Comparison of ENCODE assay signal across 3 cellular contexts in the genomic region with DNA sequence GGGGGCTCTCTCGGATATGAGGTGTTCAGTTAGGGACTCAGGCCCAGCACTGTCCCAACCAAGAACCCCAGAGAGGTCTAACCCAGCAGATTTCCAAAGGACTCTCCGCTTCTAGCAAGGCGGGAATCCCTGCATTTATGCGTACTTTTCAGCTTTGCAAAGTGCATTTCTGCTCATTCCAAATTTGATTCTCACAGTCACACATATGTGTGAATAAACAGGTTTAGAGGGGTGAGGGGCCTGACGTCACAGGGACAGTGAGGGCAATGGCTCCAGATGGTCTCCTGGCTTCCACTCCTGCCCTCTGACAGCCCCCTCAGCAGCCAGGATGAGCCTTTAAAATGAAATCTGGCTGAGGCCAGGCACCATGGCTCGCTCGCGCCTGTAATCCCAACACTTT.
TF ChIP-seq lines count a peak whose summit lies in the region.

No MANE protein-coding gene starts in this region.

TF ChIP-seq in SK-N-SH, 30 proteins besides CTCF, POLR2A, EP300 and RAD21 (continues in another document):
- TF ChIP-seq MXI1 (IDR thresholded peaks at IDR 0.05; ENCODE audit: low read depth, low read length) = no peak
- TF ChIP-seq TCF12 (IDR thresholded peaks at IDR 0.05) = no peak
- TF ChIP-seq, protein P1, sequence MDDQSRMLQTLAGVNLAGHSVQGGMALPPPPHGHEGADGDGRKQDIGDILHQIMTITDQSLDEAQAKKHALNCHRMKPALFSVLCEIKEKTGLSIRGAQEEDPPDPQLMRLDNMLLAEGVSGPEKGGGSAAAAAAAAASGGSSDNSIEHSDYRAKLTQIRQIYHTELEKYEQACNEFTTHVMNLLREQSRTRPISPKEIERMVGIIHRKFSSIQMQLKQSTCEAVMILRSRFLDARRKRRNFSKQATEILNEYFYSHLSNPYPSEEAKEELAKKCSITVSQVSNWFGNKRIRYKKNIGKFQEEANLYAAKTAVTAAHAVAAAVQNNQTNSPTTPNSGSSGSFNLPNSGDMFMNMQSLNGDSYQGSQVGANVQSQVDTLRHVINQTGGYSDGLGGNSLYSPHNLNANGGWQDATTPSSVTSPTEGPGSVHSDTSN (IDR thresholded peaks at IDR 0.05) = no peak
- TF ChIP-seq RCOR1 (IDR thresholded peaks at IDR 0.05; ENCODE audit: low read length) = no peak
- TF ChIP-seq YY1 (IDR thresholded peaks at IDR 0.05; ENCODE audit: low read depth) = no peak
- TF ChIP-seq ZBTB33 (IDR thresholded peaks at IDR 0.05; ENCODE audit: borderline replicate concordance, low read depth) = no peak
- TF ChIP-seq, protein P2, sequence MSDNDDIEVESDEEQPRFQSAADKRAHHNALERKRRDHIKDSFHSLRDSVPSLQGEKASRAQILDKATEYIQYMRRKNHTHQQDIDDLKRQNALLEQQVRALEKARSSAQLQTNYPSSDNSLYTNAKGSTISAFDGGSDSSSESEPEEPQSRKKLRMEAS (IDR thresholded peaks at IDR 0.05; ENCODE audit: low read depth) = no peak
- no peak for TF ChIP-seq REST (IDR thresholded peaks at IDR 0.05; ENCODE audit: low read depth, low read length)
- no peak for TF ChIP-seq GATA2 (CRISPR knock-in tag; IDR thresholded peaks at IDR 0.05)
- no peak for TF ChIP-seq RFX5 (IDR thresholded peaks at IDR 0.05; ENCODE audit: low read length)
- no peak for TF ChIP-seq FOXJ3 (CRISPR knock-in tag; IDR thresholded peaks at IDR 0.05)

TF ChIP-seq in SK-N-SH treated with all-trans-retinoic acid at 6 μM for 48 hours, 23 proteins besides CTCF, POLR2A, EP300 and RAD21:
- TF ChIP-seq GLIS3 (CRISPR knock-in tag; IDR thresholded peaks at IDR 0.05) (no peak), BACH2 (CRISPR knock-in tag; IDR thresholded peaks at IDR 0.05; ENCODE audit: borderline replicate concordance) (no peak), CSDC2 (CRISPR knock-in tag; IDR thresholded peaks at IDR 0.05) (no peak), TSHZ2 (CRISPR knock-in tag; IDR thresholded peaks at IDR 0.05) (no peak), ARNTL (CRISPR knock-in tag; IDR thresholded peaks at IDR 0.05; ENCODE audit: borderline replicate concordance, low read depth) (no peak), SNAI2 (CRISPR knock-in tag; IDR thresholded peaks at IDR 0.05) (no peak), ZNF565 (CRISPR knock-in tag; conservative IDR thresholded peaks at IDR 0.05; ENCODE audit: low read depth) (no peak), PATZ1 (CRISPR knock-in tag; IDR thresholded peaks at IDR 0.05; ENCODE audit: borderline replicate concordance) (no peak), ZFP3 (CRISPR knock-in tag; IDR thresholded peaks at IDR 0.05) (no peak), TOX (CRISPR knock-in tag; IDR thresholded peaks at IDR 0.05; ENCODE audit: borderline replicate concordance) (no peak), OSR1 (CRISPR knock-in tag; IDR thresholded peaks at IDR 0.05) (no peak), POU6F1 (CRISPR knock-in tag; IDR thresholded peaks at IDR 0.05; ENCODE audit: borderline replicate concordance, low read depth) (no peak), ZNF8 (CRISPR knock-in tag; IDR thresholded peaks at IDR 0.05) (no peak), ZC3H10 (CRISPR knock-in tag; IDR thresholded peaks at IDR 0.05) (no peak), CREB5 (CRISPR knock-in tag; IDR thresholded peaks at IDR 0.05; ENCODE audit: low read depth) (no peak), TCF4 (CRISPR knock-in tag; IDR thresholded peaks at IDR 0.05; ENCODE audit: borderline replicate concordance) (no peak), PPARA (CRISPR knock-in tag; IDR thresholded peaks at IDR 0.05; ENCODE audit: borderline replicate concordance) (no peak)

TF ChIP-seq in H1, 55 proteins besides CTCF, POLR2A, EP300 and RAD21:
- TF ChIP-seq CREB1 (IDR thresholded peaks at IDR 0.05) = no peak
- TF ChIP-seq BRCA1 (IDR thresholded peaks at IDR 0.05; ENCODE audit: low read depth, low read length) = no peak
- no peak for TF ChIP-seq SUZ12 (IDR thresholded peaks at IDR 0.05; ENCODE audit: low read length)
- no peak for TF ChIP-seq CBX8 (IDR thresholded peaks at IDR 0.05; ENCODE audit: borderline replicate concordance, low read depth, low read length)
- no peak for TF ChIP-seq HDAC6 (IDR thresholded peaks at IDR 0.05; ENCODE audit: low read depth, low read length)
- no peak for TF ChIP-seq E2F6 (IDR thresholded peaks at IDR 0.05)
- no peak for TF ChIP-seq SP1 (IDR thresholded peaks at IDR 0.05; ENCODE audit: low read depth, low read length)
- no peak for TF ChIP-seq GABPA (IDR thresholded peaks at IDR 0.05; ENCODE audit: borderline replicate concordance, insufficient read depth, low read length)
